Comparison of ENCODE assay signal across 27 cellular contexts in the genomic region with DNA sequence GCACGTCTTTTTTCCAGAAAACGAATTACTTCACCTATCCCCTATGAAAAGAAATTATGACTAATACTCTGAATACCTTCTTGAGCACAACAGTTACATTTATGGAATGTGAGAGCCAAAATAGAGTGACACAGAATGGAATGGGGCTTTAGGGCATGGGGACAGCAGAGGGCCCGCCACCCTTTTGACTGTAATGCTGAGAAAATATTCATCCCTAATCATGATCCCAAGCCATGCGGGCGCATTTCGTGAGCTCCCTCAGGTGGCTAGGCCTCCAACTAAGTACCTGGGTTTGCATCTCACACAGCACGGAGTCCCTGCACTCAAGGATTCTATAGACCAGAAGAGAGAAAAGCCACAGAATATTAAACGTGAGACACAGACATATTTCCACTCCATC.
DNase-seq lines count a peak whose midpoint lies in the region; ATAC-seq lines count a peak whose summit lies in the region.
"Had no signal": no experiment of that assay in that cellular context is flagged by ENCODE, and none has a peak within 500 bp of the region (broad histone marks: within the 10 kb centered on the region; RNA-seq: fewer than 3 reads in every experiment).

No MANE protein-coding gene starts in this region.

- no peak overlapping the region for H3K23ac ChIP-seq in trophoblast cell (ENCODE audit: low read length)

- no peak overlapping the region for H3K4me3 ChIP-seq in trophoblast cell (ENCODE audit: low read depth, low read length)
- H3K4me3 ChIP-seq: A549; BLaER1; BLaER1 treated with 17β-estradiol and CSF1 and Interleukin-3, amounts not matched to agents 10 nM and 100 nM had no signal

- H3K14ac ChIP-seq in trophoblast cell (ENCODE audit: low read length): no peak overlapping the region

- no peaks in the 10 kb centered on the region for H3K79me1 ChIP-seq in trophoblast cell (ENCODE audit: low read length)

- DNase-seq in trophoblast cell: peak; percentile 92 to 98
- DNase-seq: 8988T; ACHN; AML-193; BE2C; C1 segment of cervical spinal cord; Caco-2; Calu3; CD4-positive, alpha-beta memory T cell; CD4-positive, alpha-beta T cell; CD4-positive, CD25-positive, alpha-beta regulatory T cell; CD8-positive, alpha-beta memory T cell; CD8-positive, alpha-beta T cell; COR-L47; DMS 273 treated with DMSO at 0.1 percent for 48 hours; DMS153; DMS53; DMS79; DMS79 treated with DMSO at 0.1 percent for 48 hours; DND-41; EL had no signal

- no peak for ATAC-seq in HG03095 (IDR thresholded peaks at IDR 0.05; ENCODE audit: unreplicated experiment)
- ATAC-seq: A549; CD8-positive, alpha-beta T cell had no signal

- no peak overlapping the region for H3K9ac ChIP-seq in trophoblast cell (ENCODE audit: low read length)
- H3K9ac ChIP-seq: BLaER1; BLaER1 treated with 17β-estradiol and CSF1 and Interleukin-3, amounts not matched to agents 10 nM and 100 nM had no signal

- H3K79me2 ChIP-seq in trophoblast cell (ENCODE audit: control insufficient read depth, insufficient read depth, low read length, poor library complexity): no peaks in the 10 kb centered on the region

- no peak overlapping the region for H2AK5ac ChIP-seq in trophoblast cell (ENCODE audit: low read length)

- no peak overlapping the region for H3K27ac ChIP-seq in trophoblast cell (ENCODE audit: low read depth, low read length)
- H3K27ac ChIP-seq: 22Rv1; A549; BLaER1; BLaER1 treated with 17β-estradiol and CSF1 and Interleukin-3, amounts not matched to agents 10 nM and 100 nM; C4-2B had no signal

- no peak overlapping the region for H4K12ac ChIP-seq in trophoblast cell (ENCODE audit: low read depth, low read length)

- no peaks in the 10 kb centered on the region for H3K27me3 ChIP-seq in trophoblast cell (ENCODE audit: insufficient read depth, low read length)
- H3K27me3 ChIP-seq: BLaER1; BLaER1 treated with 17β-estradiol and CSF1 and Interleukin-3, amounts not matched to agents 10 nM and 100 nM had no signal

- H3K9me3 ChIP-seq in trophoblast cell (ENCODE audit: insufficient read depth, low read depth, low read length): no peaks in the 10 kb centered on the region
- H3K9me3 ChIP-seq: A549, BE2C, BLaER1, Caco-2 had no signal

- no peak overlapping the region for H3K18ac ChIP-seq in trophoblast cell (ENCODE audit: low read length)

- H4K8ac ChIP-seq in trophoblast cell (ENCODE audit: low read depth, low read length): no peak overlapping the region

- no peaks in the 10 kb centered on the region for H3K36me3 ChIP-seq in trophoblast cell (ENCODE audit: control insufficient read depth in 1 of 2, insufficient read depth in 2 of 2, low read length in 2 of 2)
- H3K36me3 ChIP-seq: BE2C; BLaER1; BLaER1 treated with 17β-estradiol and CSF1 and Interleukin-3, amounts not matched to agents 10 nM and 100 nM had no signal

- H2BK12ac ChIP-seq in trophoblast cell (ENCODE audit: low read length): no peak overlapping the region

- no peak overlapping the region for H3K4ac ChIP-seq in trophoblast cell (ENCODE audit: low read depth, low read length)

- H3K4me1 ChIP-seq in trophoblast cell (ENCODE audit: control insufficient read depth in 1 of 2, insufficient read depth in 2 of 2, low read length in 2 of 2): no peaks in the 10 kb centered on the region
- H3K4me1 ChIP-seq: A549, BE2C, Caco-2 had no signal

- H2BK120ac ChIP-seq in trophoblast cell (ENCODE audit: insufficient read depth, low read length, poor library complexity): no peak overlapping the region

- no CpG with 5 or more reads among the region's 8 CpGs for WGBS in trophoblast cell (ENCODE audit: extremely low coverage, insufficient coverage, insufficient read length)

- no peak overlapping the region for H2BK5ac ChIP-seq in trophoblast cell (ENCODE audit: low read depth, low read length, poor library complexity)

- no peak overlapping the region for H2AFZ ChIP-seq in trophoblast cell (ENCODE audit: insufficient read depth, low read length, poor library complexity)

- H3K4me2 ChIP-seq in trophoblast cell (ENCODE audit: low read length): no peak overlapping the region
- H3K4me2 ChIP-seq: A549; BLaER1; BLaER1 treated with 17β-estradiol and CSF1 and Interleukin-3, amounts not matched to agents 10 nM and 100 nM had no signal

- no peak overlapping the region for H4K91ac ChIP-seq in trophoblast cell (ENCODE audit: low read depth, low read length)
